8 cellular contexts compared by ENCODE assay signal in genomic region chr19:873084-874019, GRCh38.
DNase-seq lines count a peak whose midpoint lies in the region; ATAC-seq lines count a peak whose summit lies in the region.

No MANE protein-coding gene starts in this region.

- H3K4me3 ChIP-seq in effector memory CD4-positive, alpha-beta T cell (ENCODE audit: insufficient read depth, low read depth, low read length, poor library complexity, severe bottlenecking) = no peak overlapping the region

- H3K9me3 ChIP-seq in effector memory CD4-positive, alpha-beta T cell (ENCODE audit: control insufficient read depth, low read length) = no peaks in the 10 kb centered on the region

- peaks cover 9% of the 10 kb centered on the region for H3K4me1 ChIP-seq in effector memory CD4-positive, alpha-beta T cell (ENCODE audit: control insufficient read depth, insufficient read depth, low read length, poor library complexity, severe bottlenecking)

- H3K27ac ChIP-seq in effector memory CD4-positive, alpha-beta T cell (ENCODE audit: insufficient read depth, low read length, poor library complexity, severe bottlenecking) = no peak overlapping the region

- H3K27me3 ChIP-seq in effector memory CD4-positive, alpha-beta T cell (replicated peaks; ENCODE audit: control insufficient read depth, insufficient read depth, low read length, poor library complexity, severe bottlenecking) = no peaks in the 10 kb centered on the region

- H3K36me3 ChIP-seq in effector memory CD4-positive, alpha-beta T cell (ENCODE audit: control insufficient read depth, insufficient read depth, low read length) = peaks cover 27% of the 10 kb centered on the region

- in situ Hi-C loops in ACHN (cut with HindIII; ENCODE audit: low pct_ligation_motif_present, low pct_unique_long_range_greater_than_20kb, low sequenced_read_pairs) = no loop called here

- peak; percentile 25 for DNase-seq in ACHN
- DNase-seq in activated CD4-positive, CD25-positive, alpha-beta regulatory T cell treated with anti-CD3 and anti-CD28 coated beads, Interleukin-2, amount 50 U/mL, for 16 hours (ENCODE audit: low read depth, low spot score) = peak; percentile 59
- peak; percentile 48 to 76 (median 65) for DNase-seq in effector memory CD4-positive, alpha-beta T cell
- peak in 2 of 3 experiments; percentile 43 to 64 for DNase-seq in stimulated activated CD4-positive, alpha-beta T cell treated with anti-CD3 and anti-CD28 coated beads, TNF-alpha, amount 100 ng/mL, for 24 hours (ENCODE audit: low read depth in 3 of 3)
- no peak for DNase-seq in middle frontal gyrus (ENCODE audit: extremely low spot score, low spot score)

- ATAC-seq in HG02885 (IDR thresholded peaks at IDR 0.05; ENCODE audit: poor library complexity, unreplicated experiment) (peak; percentile 53), HG03520 (IDR thresholded peaks at IDR 0.05; ENCODE audit: unreplicated experiment) (no peak), GM18502 (IDR thresholded peaks at IDR 0.05; ENCODE audit: poor library complexity, unreplicated experiment) (no peak)
